Comparison of ENCODE assay signal across 7 cellular contexts in genomic region chrX:19990519-19991349, GRCh38. TPM values are rescaled to one million over a fixed set of nuclear protein-coding genes. Genes with fewer than 3 reads are reported as not detected.
DNase-seq lines count a peak whose midpoint lies in the region; ATAC-seq and TF ChIP-seq lines count a peak whose summit lies in the region.

BCLAF3 (minus strand) TSS chrX:19991061; CDS start chrX:19970264, 20,797 bp downstream.

- 49% methylated on average over 25 of the region's 107 CpGs for WGBS in hepatocyte (ENCODE audit: low lambda C conversion rate, missing lambda C conversion rate)

- H3K27me3 ChIP-seq in ascending aorta, result no peaks in the 10 kb centered on the region
- H3K27me3 ChIP-seq in hepatocyte, result no peaks in the 10 kb centered on the region

- H3K27ac ChIP-seq in ascending aorta, result peak within 1 kb of the TSS; percentile 46 to 68
- peak within 1 kb of the TSS; percentile 84 for H3K27ac ChIP-seq in hepatocyte

- H3K4me1 ChIP-seq in ascending aorta (no peaks in the 10 kb centered on the region), hepatocyte (ENCODE audit: insufficient read depth) (no peaks in the 10 kb centered on the region)

- DNase-seq in NCI-H1694 (lab: John Stamatoyannopoulos, UW) (peak; percentile 34), T-helper 2 cell (peak; percentile 64 to 88 (median 78)), ascending aorta (ENCODE audit: low spot score in 2 of 2) (peak; percentile 53 to 92), hepatocyte (ENCODE audit: low spot score) (peak; percentile 94), retinal pigment epithelial cell (ENCODE audit: low read depth) (peak; percentile 34)

- H3K4me2 ChIP-seq in hepatocyte, result peak within 1 kb of the TSS; percentile 78

- H4K20me1 ChIP-seq in hepatocyte (ENCODE audit: insufficient read depth, poor library complexity, severe bottlenecking), result no peaks in the 10 kb centered on the region

- H3K36me3 ChIP-seq in ascending aorta (no peaks in the 10 kb centered on the region), hepatocyte (replicated peaks; ENCODE audit: insufficient read depth, low read depth) (no peaks in the 10 kb centered on the region)

- peak; percentile 84 to 86 (median 84) for TF ChIP-seq CTCF in ascending aorta (IDR thresholded peaks at IDR 0.05)
- peak; percentile 81 for TF ChIP-seq CTCF in hepatocyte (IDR thresholded peaks at IDR 0.05; ENCODE audit: poor library complexity)
- peak; percentile 58 for TF ChIP-seq CTCF in retinal pigment epithelial cell (conservative IDR thresholded peaks at IDR 0.05; ENCODE audit: low read depth, low read length)

- peaks cover 25% of the 10 kb centered on the region for H3K79me2 ChIP-seq in hepatocyte

- H3K9me3 ChIP-seq in ascending aorta (no peaks in the 10 kb centered on the region), hepatocyte (ENCODE audit: low read depth) (no peaks in the 10 kb centered on the region)

- H2AFZ ChIP-seq in hepatocyte, result peak within 1 kb of the TSS; percentile 69

- peak; percentile 87 for ATAC-seq in GM18499 (IDR thresholded peaks at IDR 0.05; ENCODE audit: insufficient read depth, unreplicated experiment)
- peak; percentile 97 for ATAC-seq in HG02884 (IDR thresholded peaks at IDR 0.05; ENCODE audit: unreplicated experiment)

- no peaks in the 10 kb centered on the region for H3K9me2 ChIP-seq in hepatocyte (replicated peaks; ENCODE audit: insufficient read depth)

- H3K4me3 ChIP-seq in ascending aorta (peak within 1 kb of the TSS; percentile 61 to 69), hepatocyte (peak within 1 kb of the TSS; percentile 65), retinal pigment epithelial cell (ENCODE audit: low read length) (peak within 1 kb of the TSS; percentile 65)

- intact Hi-C loops in ascending aorta (cut with DNase I), result loop anchor here (2.0 to 10.0 kb wide), 3 partner anchors 84 to 154 kb away; partner anchors contain the start of genes EIF1AX and SH3KBP1

RNA-seq across cellular contexts. Expression of gene BCLAF3, which starts in this region (rescaled TPM):
- 5.0 TPM for total RNA-seq in ascending aorta
- total RNA-seq in hepatocyte, result 6.6 and 8.1 TPM in 2 replicates
- 6.0 and 7.0 TPM in 2 replicates for polyA plus RNA-seq in hepatocyte

Comparison
In these comparisons a context has a peak if more than half of its experiments do, and no peak if none do; other contexts are left out.
1. Peak in every context shown above with its lines: DNase-seq, ATAC-seq, H3K4me3 ChIP-seq and H3K27ac ChIP-seq.
2. DNase-seq: peak in every context shown above with its lines; median percentile 94 in hepatocyte; 78 in T-helper 2 cell; 72 in ascending aorta; 34 in NCI-H1694; 34 in retinal pigment epithelial cell.